8 cellular contexts compared by ENCODE assay signal in the genomic region with DNA sequence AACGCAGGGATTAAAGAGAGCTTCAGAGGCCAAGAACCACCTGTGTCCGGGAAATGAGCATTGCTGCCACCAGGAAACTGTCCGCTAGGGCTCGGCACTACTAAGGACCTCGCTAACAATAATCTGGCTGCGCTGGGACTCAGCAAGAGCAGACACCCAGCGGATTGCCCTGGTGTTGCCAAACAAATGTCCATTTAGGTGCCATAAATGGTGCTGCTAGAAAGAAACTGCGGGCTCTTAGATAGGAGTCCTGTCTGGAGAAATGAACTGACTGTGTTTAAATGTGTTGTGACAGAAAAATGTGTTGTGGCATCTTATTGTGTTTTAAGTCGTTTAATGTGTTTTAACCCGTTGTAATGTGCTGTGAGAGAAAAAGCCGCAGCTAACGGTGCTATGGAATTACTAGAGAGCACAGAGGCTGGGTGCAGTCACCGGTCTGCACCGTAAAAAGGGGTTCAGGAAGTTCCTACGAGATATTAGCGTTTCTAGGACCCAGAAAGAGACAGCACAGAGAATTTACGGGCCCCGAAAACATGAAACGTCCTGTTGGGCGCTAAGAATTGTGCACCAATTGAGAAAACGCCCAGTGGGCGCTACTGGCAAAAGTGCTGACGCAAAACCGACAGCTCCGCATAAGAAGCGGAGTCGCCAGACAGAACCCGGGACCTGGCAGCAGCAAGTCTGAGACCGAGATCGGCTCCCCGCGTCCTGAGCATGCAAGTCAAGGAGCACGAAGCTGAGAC.
DNase-seq lines count a peak whose midpoint lies in the region; ATAC-seq and TF ChIP-seq lines count a peak whose summit lies in the region.

No MANE protein-coding gene starts in this region.

- H2AK5ac ChIP-seq in H9 (ENCODE audit: insufficient read length, low read length) = no peak overlapping the region

- H2BK120ac ChIP-seq in H9 (ENCODE audit: low read depth, low read length, poor library complexity, severe bottlenecking) = no peak overlapping the region

- peak; percentile 90 for DNase-seq in A673 (ENCODE audit: low spot score)
- peak; percentile 99 for DNase-seq in SHP77 (lab: John Stamatoyannopoulos, UW)
- DNase-seq in activated gamma-delta T cell (lab: John Stamatoyannopoulos, UW) = peak; percentile 19
- DNase-seq in glomerular endothelial cell (ENCODE audit: extremely low read depth, low read depth, low spot score) = peak; percentile 85
- no peak for DNase-seq in H9

- no CpG with 5 or more reads among the region's 33 CpGs for WGBS in H9 (ENCODE audit: extremely low coverage, insufficient read length, low lambda C conversion rate)

- H3K27me3 ChIP-seq in A673 (replicated peaks; ENCODE audit: insufficient read depth, low read depth, low read length, poor library complexity) = no peaks in the 10 kb centered on the region
- no peaks in the 10 kb centered on the region for H3K27me3 ChIP-seq in skeletal muscle satellite cell (ENCODE audit: control insufficient read depth, insufficient read depth, low read length)
- no peaks in the 10 kb centered on the region for H3K27me3 ChIP-seq in H9 (ENCODE audit: insufficient read depth, low read length)

- no peak overlapping the region for H3T11ph ChIP-seq in H9 (ENCODE audit: low read length)

- no peak overlapping the region for H3K27ac Mint-ChIP-seq in H9

- no peak overlapping the region for H4K5ac ChIP-seq in H9 (ENCODE audit: insufficient read length, low read depth, low read length)

- TF ChIP-seq CTCF in A673 (conservative IDR thresholded peaks at IDR 0.05; ENCODE audit: low read depth, low read length) = peak; percentile 54
- no peak for TF ChIP-seq CTCF in H9 (conservative IDR thresholded peaks at IDR 0.05)

- H3K4me3 ChIP-seq in A673 (ENCODE audit: low read depth, low read length, poor library complexity, severe bottlenecking) = peak overlapping the region; percentile 49
- H3K4me3 ChIP-seq in skeletal muscle satellite cell (ENCODE audit: low read length) = peak overlapping the region; percentile 29

- H4K8ac ChIP-seq in H9 (replicated peaks; ENCODE audit: insufficient read length, low read depth, low read length) = no peak overlapping the region

- no peaks in the 10 kb centered on the region for H4K20me1 ChIP-seq in H9 (ENCODE audit: control insufficient read depth, insufficient read depth, insufficient read length)

- H3K14ac ChIP-seq in H9 (ENCODE audit: insufficient read depth, low read length) = no peak overlapping the region

- no peak overlapping the region for H3K23ac ChIP-seq in H9 (ENCODE audit: insufficient read length, low read depth, low read length)

- H3K9ac ChIP-seq in skeletal muscle satellite cell (ENCODE audit: low read depth, low read length) (peak overlapping the region; percentile 69), H9 (ENCODE audit: extremely low read depth, insufficient read length, low read length) (no peak overlapping the region)

- peaks cover 8 to 21% (median 21%) of the 10 kb centered on the region in 3 experiments; a peak in 6 of 7 replicates for H3K36me3 Mint-ChIP-seq in H9 (ENCODE audit: insufficient read depth in 1 of 3, low read depth in 3 of 3)

- intact Hi-C loops in A673 (cut with micrococcal nuclease; ENCODE audit: unreplicated experiment) = loop anchor here (1.0 to 5.0 kb wide), 8 partner anchors 35 to 173 kb away; a partner anchor contains a TSS

- no peak overlapping the region for H2AFZ ChIP-seq in H9 (ENCODE audit: low read length)

- H3K36me3 ChIP-seq in A673 (ENCODE audit: insufficient read depth, low read length, poor library complexity, severe bottlenecking) (no peaks in the 10 kb centered on the region), skeletal muscle satellite cell (ENCODE audit: insufficient read depth, low read length) (no peaks in the 10 kb centered on the region)

- no peak overlapping the region for H2BK5ac ChIP-seq in H9 (ENCODE audit: insufficient read length, low read length)

- H2BK15ac ChIP-seq in H9 (ENCODE audit: low read depth, low read length) = no peak overlapping the region

- H3K4me1 ChIP-seq in A673 (ENCODE audit: insufficient read depth, low read length, poor library complexity, severe bottlenecking) (peaks cover 17% of the 10 kb centered on the region), skeletal muscle satellite cell (ENCODE audit: control insufficient read depth, insufficient read depth, low read length) (peaks cover 38% of the 10 kb centered on the region), H9 (ENCODE audit: insufficient read depth, low read length) (no peaks in the 10 kb centered on the region)

- peak overlapping the region; percentile 86 for H3K4me2 ChIP-seq in skeletal muscle satellite cell (ENCODE audit: low read length)
- H3K4me2 ChIP-seq in H9 (ENCODE audit: insufficient read depth, insufficient read length, low read length) = no peak overlapping the region

- peaks cover 13 to 22% of the 10 kb centered on the region in 2 experiments for H3K9me3 Mint-ChIP-seq in H9

- H3K4ac ChIP-seq in H9 (ENCODE audit: low read depth, low read length) = no peak overlapping the region

- H3K4me1 Mint-ChIP-seq in H9 = peaks cover 5 to 8% of the 10 kb centered on the region in 2 experiments; a peak in 1 of 4 replicates

- H3K56ac ChIP-seq in H9 (ENCODE audit: insufficient read length, low read depth, low read length) = no peak overlapping the region

- H3K79me2 ChIP-seq in H9 (ENCODE audit: insufficient read depth, low read length) = no peaks in the 10 kb centered on the region

- peak overlapping the region; percentile 96 for H3K27ac ChIP-seq in A673 (ENCODE audit: low read depth, low read length, poor library complexity, severe bottlenecking)
- no peak overlapping the region for H3K27ac ChIP-seq in H9 (ENCODE audit: insufficient read length, low read depth, low read length)

- H3K18ac ChIP-seq in H9 (ENCODE audit: insufficient read length, low read depth, low read length) = no peak overlapping the region

- BruUV-seq in A673 (replicated peaks; lab: Mats Ljungman, UMichigan) = no TSS peak

- no peaks in the 10 kb centered on the region for H3K23me2 ChIP-seq in H9 (ENCODE audit: insufficient read length, low read depth, low read length, poor library complexity, severe bottlenecking)

- H2BK12ac ChIP-seq in H9 (ENCODE audit: insufficient read length, low read depth, low read length) = no peak overlapping the region

- ATAC-seq in GM18907 (IDR thresholded peaks at IDR 0.05; ENCODE audit: unreplicated experiment) (peak; percentile 78), HG03097 (IDR thresholded peaks at IDR 0.05; ENCODE audit: low FRiP score, unreplicated experiment) (peak; percentile 65)

- peaks cover 23% of the 10 kb centered on the region for H3K9me3 ChIP-seq in A673 (ENCODE audit: low read depth, low read length, poor library complexity, severe bottlenecking)
- peaks cover 25% of the 10 kb centered on the region for H3K9me3 ChIP-seq in skeletal muscle satellite cell (replicated peaks; ENCODE audit: low read length)
- peaks cover 8% of the 10 kb centered on the region for H3K9me3 ChIP-seq in H9 (ENCODE audit: control insufficient read depth, low read depth, low read length)

- H3K4me3 Mint-ChIP-seq in H9 = no peak overlapping the region

- peaks cover 4% of the 10 kb centered on the region for H3K27me3 Mint-ChIP-seq in H9 (ENCODE audit: low read depth)

- no peak overlapping the region for H4K91ac ChIP-seq in H9 (ENCODE audit: insufficient read length, low read depth, low read length)

- H3K79me1 ChIP-seq in H9 (ENCODE audit: insufficient read depth, low read depth, low read length, poor library complexity, severe bottlenecking) = no peaks in the 10 kb centered on the region

- no peak overlapping the region for H2BK20ac ChIP-seq in H9 (ENCODE audit: low read depth, low read length, poor library complexity, severe bottlenecking)

- CTCF ChIA-PET in A673 (lab: Charles Lee) = interaction anchor here (0.5 to 2.0 kb wide), 6 partner anchors 41 to 136 kb away, joined by 3 to 9 read pairs (median 4); no protein-coding TSS in a partner anchor

- POLR2A ChIA-PET in A673 (lab: Charles Lee; ENCODE audit: low non-redundant PET) = interaction anchor here (0.6 to 1.3 kb wide), 2 partner anchors 21 to 44 kb away, joined by 3 to 5 read pairs; no protein-coding TSS in a partner anchor
